14 cellular contexts compared by ENCODE assay signal in the genomic region with DNA sequence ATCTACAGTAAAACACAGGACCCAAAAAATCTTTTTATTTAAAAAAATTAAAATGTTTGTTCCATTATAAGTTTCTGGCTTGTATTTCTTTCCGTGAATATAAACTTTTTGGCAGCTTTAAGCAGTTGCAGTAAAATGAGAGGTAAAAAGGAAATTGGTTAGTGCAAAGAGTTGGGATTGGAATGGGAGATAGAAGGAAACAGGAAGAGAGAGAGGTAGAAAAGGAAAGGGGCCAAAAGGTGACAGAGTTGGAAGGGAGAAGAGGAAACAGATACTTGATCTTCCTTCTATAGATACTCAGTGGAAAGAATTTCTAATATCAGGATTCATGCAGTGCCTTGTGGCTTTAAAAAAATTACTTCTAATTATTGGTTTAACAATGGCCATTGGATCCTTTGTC.
DNase-seq lines count a peak whose midpoint lies in the region; ATAC-seq and TF ChIP-seq lines count a peak whose summit lies in the region.
"Had no signal": no experiment of that assay in that cellular context is flagged by ENCODE, and none has a peak within 500 bp of the region (broad histone marks: within the 10 kb centered on the region; RNA-seq: fewer than 3 reads in every experiment).

No MANE protein-coding gene starts in this region.

- no peak for DNase-seq in activated T-cell treated with anti-CD3 and anti-CD28 coated beads, Interleukin-2, amount 50 U/mL, for 24 hours
- no peak for DNase-seq in activated T-cell treated with anti-CD3 and anti-CD28 coated beads, Interleukin-2, amount 50 U/mL, for 4 hours
- DNase-seq in HFFc6 (no peak), dermis blood vessel endothelial cell (peak; percentile 8), progenitor cell of endocrine pancreas (ENCODE audit: low spot score, unreplicated experiment) (no peak), left cardiac atrium (no peak), GM19238 (ENCODE audit: insufficient read length, low spot score) (no peak)
- DNase-seq: ACHN; Calu3; CD4-positive, CD25-positive, alpha-beta regulatory T cell; DMS 273 treated with DMSO at 0.1 percent for 48 hours; H7 had no signal

- peaks cover 64% of the 10 kb centered on the region for H3K36me3 Mint-ChIP-seq in activated T-cell treated with anti-CD3 and anti-CD28 coated beads, Interleukin-2, amount 50 U/mL, for 24 hours (ENCODE audit: low read depth)
- peaks cover 15% of the 10 kb centered on the region for H3K36me3 Mint-ChIP-seq in activated T-cell treated with anti-CD3 and anti-CD28 coated beads, Interleukin-2, amount 50 U/mL, for 4 hours (ENCODE audit: insufficient read depth)
- peaks cover 27% of the 10 kb centered on the region for H3K36me3 Mint-ChIP-seq in HFFc6 (ENCODE audit: low read depth)
- peaks cover 17% of the 10 kb centered on the region for H3K36me3 Mint-ChIP-seq in progenitor cell of endocrine pancreas (ENCODE audit: insufficient read depth)

- no peaks in the 10 kb centered on the region for H3K9me3 Mint-ChIP-seq in activated T-cell treated with anti-CD3 and anti-CD28 coated beads, Interleukin-2, amount 50 U/mL, for 24 hours
- no peaks in the 10 kb centered on the region for H3K9me3 Mint-ChIP-seq in activated T-cell treated with anti-CD3 and anti-CD28 coated beads, Interleukin-2, amount 50 U/mL, for 4 hours
- H3K9me3 Mint-ChIP-seq in HFFc6 (peaks cover 5% of the 10 kb centered on the region; the same call in 1 of the 2 replicates), progenitor cell of endocrine pancreas (ENCODE audit: low read depth) (no peaks in the 10 kb centered on the region)
- H3K9me3 Mint-ChIP-seq: GM23338 had no signal

- no peak for ATAC-seq in activated T-cell treated with anti-CD3 and anti-CD28 coated beads, Interleukin-2, amount 50 U/mL, for 4 hours
- no peak for ATAC-seq in left cardiac atrium
- ATAC-seq: GM12878, GM23338 had no signal

- H3K27me3 Mint-ChIP-seq in activated T-cell treated with anti-CD3 and anti-CD28 coated beads, Interleukin-2, amount 50 U/mL, for 24 hours, result no peaks in the 10 kb centered on the region
- H3K27me3 Mint-ChIP-seq in activated T-cell treated with anti-CD3 and anti-CD28 coated beads, Interleukin-2, amount 50 U/mL, for 4 hours (ENCODE audit: low read depth), result no peaks in the 10 kb centered on the region
- H3K27me3 Mint-ChIP-seq in HFFc6 (ENCODE audit: insufficient read depth) (peaks cover 16% of the 10 kb centered on the region), progenitor cell of endocrine pancreas (no peaks in the 10 kb centered on the region)

- peak overlapping the region; percentile 79 for H3K27ac Mint-ChIP-seq in activated T-cell treated with anti-CD3 and anti-CD28 coated beads, Interleukin-2, amount 50 U/mL, for 24 hours
- H3K27ac Mint-ChIP-seq in HFFc6 (0 out of 2 replicates have a peak overlapping the region, but pooled peaks have one; percentile 47), progenitor cell of endocrine pancreas (peak overlapping the region; percentile 8)
- H3K27ac Mint-ChIP-seq: GM23338 had no signal

- H3K4me1 Mint-ChIP-seq in activated T-cell treated with anti-CD3 and anti-CD28 coated beads, Interleukin-2, amount 50 U/mL, for 24 hours (ENCODE audit: low read depth), result peaks cover 2% of the 10 kb centered on the region
- H3K4me1 Mint-ChIP-seq in activated T-cell treated with anti-CD3 and anti-CD28 coated beads, Interleukin-2, amount 50 U/mL, for 4 hours (ENCODE audit: low read depth), result no peaks in the 10 kb centered on the region
- no peaks in the 10 kb centered on the region for H3K4me1 Mint-ChIP-seq in HFFc6 (ENCODE audit: low read depth)
- H3K4me1 Mint-ChIP-seq in progenitor cell of endocrine pancreas (ENCODE audit: low read depth), result peaks cover under 1% of the 10 kb centered on the region
- H3K4me1 Mint-ChIP-seq: GM23338 had no signal

- intact Hi-C loops in left cardiac atrium (cut with DNase I), result no loop called here

- H3K4me3 Mint-ChIP-seq in activated T-cell treated with anti-CD3 and anti-CD28 coated beads, Interleukin-2, amount 50 U/mL, for 24 hours, result no peak overlapping the region
- no peak overlapping the region for H3K4me3 Mint-ChIP-seq in activated T-cell treated with anti-CD3 and anti-CD28 coated beads, Interleukin-2, amount 50 U/mL, for 4 hours
- H3K4me3 Mint-ChIP-seq in HFFc6 (no peak overlapping the region), progenitor cell of endocrine pancreas (ENCODE audit: low read depth) (no peak overlapping the region)
- H3K4me3 Mint-ChIP-seq: GM23338 had no signal

- TF ChIP-seq CTCF in HFFc6 (IDR thresholded peaks at IDR 0.05), result no peak
- TF ChIP-seq CTCF in progenitor cell of endocrine pancreas (IDR thresholded peaks at IDR 0.05; ENCODE audit: unreplicated experiment), result no peak

Comparison
In these comparisons a context has a peak if more than half of its experiments do, and no peak if none do; other contexts are left out.
1. H3K27ac Mint-ChIP-seq: peak in every context shown above with its lines; median percentile 79 in activated T-cell treated with anti-CD3 and anti-CD28 coated beads, Interleukin-2, amount 50 U/mL, for 24 hours; 47 in HFFc6; 8 in progenitor cell of endocrine pancreas.